8 cellular contexts compared by ENCODE assay signal in the genomic region with DNA sequence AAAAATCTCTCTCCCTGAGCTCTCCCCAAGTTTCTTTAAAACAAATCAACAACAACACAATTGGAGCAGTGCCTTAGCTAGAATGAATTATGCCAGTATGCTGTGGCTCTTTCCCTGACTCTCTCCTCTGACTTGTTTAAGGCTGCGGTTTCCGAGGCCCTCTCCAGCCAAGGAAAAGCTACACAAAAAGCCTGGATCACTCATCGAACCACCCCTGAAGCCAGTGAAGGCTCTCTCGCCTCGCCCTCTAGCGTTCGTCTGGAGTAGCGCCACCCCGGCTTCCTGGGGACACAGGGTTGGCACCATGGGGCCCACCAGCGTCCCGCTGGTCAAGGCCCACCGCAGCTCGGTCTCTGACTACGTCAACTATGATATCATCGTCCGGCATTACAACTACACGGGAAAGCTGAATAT. TPM values are rescaled to one million over a fixed set of nuclear protein-coding genes. Genes with fewer than 3 reads are reported as not detected.
DNase-seq lines count a peak whose midpoint lies in the region; ATAC-seq, FAIRE-seq and TF ChIP-seq lines count a peak whose summit lies in the region.

No MANE protein-coding gene starts in this region.

- peak overlapping the region; percentile 71 for H3K27ac ChIP-seq in CD8-positive, alpha-beta memory T cell (ENCODE audit: low read depth, low read length)
- H3K27ac ChIP-seq in astrocyte (ENCODE audit: low read depth, low read length) (no peak overlapping the region), aorta (ENCODE audit: low read depth in 1 of 2, low read length in 2 of 2) (no peak overlapping the region)

- ATAC-seq in GM21529 (IDR thresholded peaks at IDR 0.05; ENCODE audit: unreplicated experiment) (peak; percentile 28), aorta (ENCODE audit: low FRiP score) (peak; percentile 89)

- no peak overlapping the region for H2AFZ ChIP-seq in astrocyte (ENCODE audit: low read depth, low read length)

- peaks cover 0 to 5% of the 10 kb centered on the region in 2 donors for H3K27me3 Mint-ChIP-seq in CD8-positive, alpha-beta memory T cell
- no peaks in the 10 kb centered on the region for H3K27me3 Mint-ChIP-seq in astrocyte (ENCODE audit: low read depth, unreplicated experiment)

- peaks cover 27 to 85% (median 38%) of the 10 kb centered on the region in 3 donors for H3K36me3 Mint-ChIP-seq in CD8-positive, alpha-beta memory T cell
- H3K36me3 Mint-ChIP-seq in astrocyte (ENCODE audit: low read depth, unreplicated experiment): peaks cover 7% of the 10 kb centered on the region

- no peaks in the 10 kb centered on the region for H3K27me3 ChIP-seq in CD8-positive, alpha-beta memory T cell (ENCODE audit: insufficient read depth, low read length, poor library complexity, severe bottlenecking)
- H3K27me3 ChIP-seq in MG63: peaks cover 24% of the 10 kb centered on the region
- H3K27me3 ChIP-seq in astrocyte (ENCODE audit: insufficient read depth, low read length): no peaks in the 10 kb centered on the region
- no peaks in the 10 kb centered on the region for H3K27me3 ChIP-seq in aorta (ENCODE audit: control insufficient read depth in 1 of 2, insufficient read depth in 2 of 2, low read length in 1 of 2)

- H4K20me1 ChIP-seq in astrocyte (ENCODE audit: insufficient read depth, low read length): no peaks in the 10 kb centered on the region

- peak; percentile 77 to 87 (median 84) for DNase-seq in CD8-positive, alpha-beta memory T cell
- DNase-seq in MG63 (peak; percentile 85), T-helper 22 cell (ENCODE audit: low read depth) (peak; percentile 65), astrocyte (ENCODE audit: low read depth) (peak; percentile 83), hippocampal formation (lab: John Stamatoyannopoulos, UW) (peak; percentile 60 to 72), retinal pigment epithelial cell (ENCODE audit: low read depth) (peak; percentile 62), aorta (peak; percentile 91 to 97)

- H3K9me3 Mint-ChIP-seq in CD8-positive, alpha-beta memory T cell: peaks cover 0 to 3% (median 0%) of the 10 kb centered on the region in 5 donors
- H3K9me3 Mint-ChIP-seq in astrocyte (ENCODE audit: unreplicated experiment): no peaks in the 10 kb centered on the region

- CTCF ChIA-PET in CD8-positive, alpha-beta memory T cell (lab: Charles Lee): interaction anchor here (0.6 to 12.6 kb wide), 68 partner anchors 9 to 370 kb away, joined by 3 to 214 read pairs (median 5); partner anchors contain the start of genes DPH5, EXTL2 and SLC30A7

- POLR2A ChIA-PET in CD8-positive, alpha-beta memory T cell (lab: Charles Lee): interaction anchor here (0.6 to 5.0 kb wide), 23 partner anchors 10 to 344 kb away, joined by 3 to 30 read pairs (median 5); partner anchors contain the start of gene EXTL2

- 3 to 6% methylated on average over 17 of the region's 17 CpGs for WGBS in aorta, 2 donors

- H3K4me3 Mint-ChIP-seq in CD8-positive, alpha-beta memory T cell: peak overlapping the region; percentile 90 to 100 (median 99)
- peak overlapping the region; percentile 92 for H3K4me3 Mint-ChIP-seq in astrocyte (ENCODE audit: unreplicated experiment)

- H3K4me3 ChIP-seq in CD8-positive, alpha-beta memory T cell (ENCODE audit: low read length): peak overlapping the region; percentile 64
- H3K4me3 ChIP-seq in MG63: peak overlapping the region; percentile 28
- H3K4me3 ChIP-seq in astrocyte (ENCODE audit: insufficient read depth, low read depth, low read length): no peak overlapping the region
- H3K4me3 ChIP-seq in retinal pigment epithelial cell (ENCODE audit: low read length): peak overlapping the region; percentile 86
- peak overlapping the region in 1 of 2 donors; percentile 75 for H3K4me3 ChIP-seq in aorta (ENCODE audit: low read length in 2 of 2)

- intact Hi-C loops in aorta (cut with DNase I): loop anchor here (5.0 to 10.0 kb wide), 9 partner anchors 46 to 316 kb away; partner anchors contain the start of gene DPH5 (in 2 of the 2)

- no peak for FAIRE-seq in astrocyte (lab: Jason Lieb, UNC)

- H3K27ac Mint-ChIP-seq in CD8-positive, alpha-beta memory T cell: peak overlapping the region; percentile 78 to 100 (median 98)
- peak overlapping the region; percentile 96 for H3K27ac Mint-ChIP-seq in astrocyte (ENCODE audit: unreplicated experiment)

- peaks cover 62 to 68% (median 68%) of the 10 kb centered on the region in 3 donors for H3K4me1 Mint-ChIP-seq in CD8-positive, alpha-beta memory T cell
- H3K4me1 Mint-ChIP-seq in astrocyte (ENCODE audit: low read depth, unreplicated experiment): peaks cover 26% of the 10 kb centered on the region

- H3K79me2 ChIP-seq in astrocyte (ENCODE audit: insufficient read depth, low read length): no peaks in the 10 kb centered on the region

- H3K36me3 ChIP-seq in CD8-positive, alpha-beta memory T cell (ENCODE audit: insufficient read depth, low read length): peaks cover 37% of the 10 kb centered on the region
- H3K36me3 ChIP-seq in MG63 (no peaks in the 10 kb centered on the region), astrocyte (ENCODE audit: insufficient read depth, low read length) (no peaks in the 10 kb centered on the region), aorta (ENCODE audit: control insufficient read depth in 1 of 2, insufficient read depth in 2 of 2, low read length in 1 of 2) (no peaks in the 10 kb centered on the region)

- H3K9me3 ChIP-seq in CD8-positive, alpha-beta memory T cell (ENCODE audit: low read length): no peaks in the 10 kb centered on the region
- H3K9me3 ChIP-seq in MG63 (no peaks in the 10 kb centered on the region), astrocyte (ENCODE audit: insufficient read depth, low read depth, low read length) (no peaks in the 10 kb centered on the region), aorta (ENCODE audit: control insufficient read depth, low read length) (no peaks in the 10 kb centered on the region)

- peaks cover 59% of the 10 kb centered on the region for H3K4me1 ChIP-seq in CD8-positive, alpha-beta memory T cell (ENCODE audit: insufficient read depth, low read length)
- peaks cover 18% of the 10 kb centered on the region for H3K4me1 ChIP-seq in astrocyte (ENCODE audit: insufficient read depth, low read length)
- H3K4me1 ChIP-seq in aorta (ENCODE audit: control insufficient read depth in 1 of 2, insufficient read depth in 2 of 2, low read length in 2 of 2): no peaks in the 10 kb centered on the region

- peak; percentile 89 for TF ChIP-seq CTCF in astrocyte (IDR thresholded peaks at IDR 0.05; ENCODE audit: insufficient read depth, low read depth, low read length)
- peak; percentile 98 for TF ChIP-seq CTCF in retinal pigment epithelial cell (conservative IDR thresholded peaks at IDR 0.05; ENCODE audit: low read depth, low read length)

- H3K4me2 ChIP-seq in astrocyte (ENCODE audit: low read length): peak overlapping the region; percentile 82

- no peak overlapping the region for H3K9ac ChIP-seq in astrocyte (ENCODE audit: low read length)

RNA-seq across cellular contexts. Expression of gene S1PR1, which starts 1.9 kb away (rescaled TPM):
- 100 to 1,000 TPM; 118 to 123 TPM for total RNA-seq in CD8-positive, alpha-beta memory T cell
- 203 TPM for polyA plus RNA-seq in CD8-positive, alpha-beta memory T cell
- total RNA-seq in MG63 (2014; rRNA removed; shearing (Covaris generic); ENCODE audit: low replicate concordance): 0.30 TPM in 1 of 2 replicates, not detected in the other
- 10.6 and 14.4 TPM in 2 replicates for total RNA-seq in astrocyte
- 10 to 100 TPM; 51.3 to 71.0 TPM for total RNA-seq in aorta
- 1 to 10 TPM; 3.1 to 9.1 TPM for polyA plus RNA-seq in aorta
